ENCODE assay signal across 7 cellular contexts in the genomic region with DNA sequence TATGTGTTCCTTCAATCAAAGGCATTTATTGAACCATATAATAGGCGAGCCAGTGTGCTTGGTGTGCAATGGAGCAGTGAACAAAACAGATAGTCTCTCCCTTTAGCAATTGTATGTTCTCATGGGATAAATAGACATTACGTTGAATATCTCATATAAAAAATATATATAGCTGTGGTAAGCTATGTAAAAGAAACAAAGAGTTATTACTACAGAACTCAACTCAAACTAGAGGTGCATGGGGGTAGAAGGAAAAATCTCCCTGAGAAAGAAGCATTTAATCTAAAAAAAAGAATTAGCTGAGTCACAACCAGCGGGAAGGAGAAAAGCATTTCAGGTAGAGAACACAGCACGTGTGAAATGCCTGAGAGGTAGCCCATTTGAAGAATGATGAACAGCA.
"Had no signal": no experiment of that assay in that cellular context is flagged by ENCODE, and none has a peak within 500 bp of the region (broad histone marks: within the 10 kb centered on the region; RNA-seq: fewer than 3 reads in every experiment).

No MANE protein-coding gene starts in this region.

- H3K4me3 ChIP-seq: GM23248, HAP-1, K562 had no signal

- H3K36me3 ChIP-seq: HAP-1 had no signal

- H3K9me3 ChIP-seq: HAP-1 had no signal

- DNase-seq: GM23248, GOT3, H7, HFFc6, IMR-90 had no signal

- H3K9ac ChIP-seq: GM23248 had no signal

- H2AFZ ChIP-seq: GM23248 had no signal

- H3K4me1 ChIP-seq: HAP-1 had no signal

- H3K27ac ChIP-seq: GM23248 had no signal
